ENCODE assay signal across 1 cellular context in genomic region chr21:25501996-25502665, GRCh38.
TF ChIP-seq lines count a peak whose summit lies in the region.

No MANE protein-coding gene starts in this region.

TF ChIP-seq in GM12878, 131 proteins besides CTCF, POLR2A, EP300 and RAD21 (continued from another document and continues in another):
- TF ChIP-seq CUX1 (IDR thresholded peaks at IDR 0.05; ENCODE audit: insufficient replicate concordance, low read depth, low read length) (peak; percentile 77), ATF3 (IDR thresholded peaks at IDR 0.05; ENCODE audit: borderline replicate concordance, extremely low read depth, low read depth, low read length) (no peak), FOXK2 (IDR thresholded peaks at IDR 0.05) (no peak), CBFB (IDR thresholded peaks at IDR 0.05; ENCODE audit: low read depth) (peak; percentile 91), ZNF207 (IDR thresholded peaks at IDR 0.05; ENCODE audit: borderline replicate concordance) (no peak), PRDM15 (CRISPR knock-in tag; IDR thresholded peaks at IDR 0.05) (no peak), E2F4 (IDR thresholded peaks at IDR 0.05; ENCODE audit: low read depth, low read length) (no peak), GATAD2B (conservative IDR thresholded peaks at IDR 0.05; ENCODE audit: low read depth) (peak; percentile 68; the same call in 1 of the 2 replicates), TCF3 (IDR thresholded peaks at IDR 0.05; ENCODE audit: borderline replicate concordance, insufficient read depth, low read depth, low read length) (no peak), ESRRA (IDR thresholded peaks at IDR 0.05; ENCODE audit: low read length) (no peak), BACH1 (IDR thresholded peaks at IDR 0.05; ENCODE audit: borderline replicate concordance) (peak; percentile 62; the same call in 1 of the 2 replicates), BCL3 (IDR thresholded peaks at IDR 0.05; ENCODE audit: borderline replicate concordance, insufficient read depth, low read depth, low read length, poor library complexity, severe bottlenecking) (peak; percentile 99), E4F1 (IDR thresholded peaks at IDR 0.05; ENCODE audit: borderline replicate concordance, partially characterized antibody) (no peak), SREBF2 (IDR thresholded peaks at IDR 0.05; ENCODE audit: low read length) (no peak), ATF7 (IDR thresholded peaks at IDR 0.05; ENCODE audit: low read depth) (peak; percentile 63), CBX3 (IDR thresholded peaks at IDR 0.05; ENCODE audit: borderline replicate concordance, low read depth) (no peak), TARDBP (IDR thresholded peaks at IDR 0.05; ENCODE audit: borderline replicate concordance) (no peak), HSF1 (IDR thresholded peaks at IDR 0.05; ENCODE audit: low read depth, low read length) (no peak), POLR2AphosphoS5 (IDR thresholded peaks at IDR 0.05; ENCODE audit: low read length) (peak; percentile 45; the same call in 1 of the 2 replicates), RB1 (IDR thresholded peaks at IDR 0.05; ENCODE audit: borderline replicate concordance) (no peak), TAF1 (IDR thresholded peaks at IDR 0.05; ENCODE audit: borderline replicate concordance, low read depth, low read length) (no peak), ZNF592 (IDR thresholded peaks at IDR 0.05) (no peak), FOS (IDR thresholded peaks at IDR 0.05; ENCODE audit: borderline replicate concordance, extremely low read depth, insufficient read length) (no peak), MTA3 (IDR thresholded peaks at IDR 0.05; ENCODE audit: borderline replicate concordance, low read length) (no peak), ZSCAN29 (IDR thresholded peaks at IDR 0.05) (no peak), EZH2 (IDR thresholded peaks at IDR 0.05; ENCODE audit: borderline replicate concordance, control insufficient read depth, low read depth, low read length) (no peak), CHD2 (IDR thresholded peaks at IDR 0.05; ENCODE audit: borderline replicate concordance, low read depth, low read length) (no peak), CEBPZ (IDR thresholded peaks at IDR 0.05; ENCODE audit: low read depth, low read length) (no peak), RFX5 (IDR thresholded peaks at IDR 0.05; ENCODE audit: low read depth, low read length) (no peak), CREM (IDR thresholded peaks at IDR 0.05; ENCODE audit: low read depth) (peak; percentile 49; the same call in 1 of the 2 replicates), ASH2L (IDR thresholded peaks at IDR 0.05; ENCODE audit: borderline replicate concordance, low read depth) (no peak)
